In the genomic region with DNA sequence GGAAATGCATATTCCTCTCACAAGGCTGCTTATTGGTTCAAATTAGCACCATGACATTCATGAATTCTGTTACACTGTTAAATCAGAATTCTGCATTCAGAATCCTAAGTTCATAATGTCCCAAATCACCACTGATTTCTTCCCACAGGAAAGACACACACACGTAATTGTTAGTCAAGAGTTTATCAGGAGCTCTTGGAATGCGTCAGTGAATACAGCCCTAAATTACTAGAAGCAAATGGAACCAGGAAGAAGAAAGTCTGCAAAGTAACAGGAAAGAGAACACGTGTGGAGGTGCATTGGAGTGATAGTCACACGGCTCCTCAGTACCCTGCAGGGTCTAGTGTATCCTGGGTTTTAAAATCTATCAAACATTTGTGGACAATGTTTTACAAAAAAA, we compare ENCODE assay signal across 20 cellular contexts.
"Had no signal": no experiment of that assay in that cellular context is flagged by ENCODE, and none has a peak within 500 bp of the region (broad histone marks: within the 10 kb centered on the region; RNA-seq: fewer than 3 reads in every experiment).

No MANE protein-coding gene starts in this region.

- H3K4me3 Mint-ChIP-seq: activated naive CD4-positive, alpha-beta T cell treated with anti-CD3 and anti-CD28 coated beads for 36 hours; activated naive CD8-positive, alpha-beta T cell treated with anti-CD3 and anti-CD28 coated beads, Interleukin-2, amount 10 ng/mL, durations not matched to agents 7 days and 5 days; naive thymus-derived CD4-positive, alpha-beta T cell; neural progenitor cell; WTC11 had no signal

- DNase-seq: activated CD8-positive, alpha-beta memory T cell treated with anti-CD3 and anti-CD28 coated beads, Interleukin-2, amount 50 U/mL, for 48 hours; activated naive CD4-positive, alpha-beta T cell treated with anti-CD3 and anti-CD28 coated beads for 36 hours; activated naive CD8-positive, alpha-beta T cell treated with anti-CD3 and anti-CD28 coated beads, Interleukin-2, amount 10 ng/mL, durations not matched to agents 7 days and 5 days; activated T-cell treated with anti-CD3 and anti-CD28 coated beads, Interleukin-2, amount 50 U/mL, for 48 hours; amygdala; effector memory CD4-positive, alpha-beta T cell; kidney glomerular epithelial cell; left lung; naive thymus-derived CD4-positive, alpha-beta T cell; spleen; stimulated activated CD4-positive, alpha-beta T cell treated with anti-CD3 and anti-CD28 coated beads, Interleukin-4, amount 100 ng/mL, for 1 hour; stimulated activated naive CD4-positive, alpha-beta T cell; T-helper 1 cell; testis; trophoblast cell had no signal

- H3K4me1 ChIP-seq: esophagus muscularis mucosa, left lung, neural progenitor cell, spleen, testis had no signal

- H2AFZ ChIP-seq: neural progenitor cell had no signal

- H3K27me3 ChIP-seq: neural progenitor cell, testis had no signal

- H3K36me3 Mint-ChIP-seq: neural progenitor cell had no signal

- H3K4me3 ChIP-seq: esophagus muscularis mucosa, left lung, lung, neural progenitor cell, spleen, testis had no signal

- H3K27ac Mint-ChIP-seq: activated naive CD4-positive, alpha-beta T cell treated with anti-CD3 and anti-CD28 coated beads for 36 hours; activated naive CD8-positive, alpha-beta T cell treated with anti-CD3 and anti-CD28 coated beads, Interleukin-2, amount 10 ng/mL, durations not matched to agents 7 days and 5 days; naive thymus-derived CD4-positive, alpha-beta T cell; neural progenitor cell; progenitor cell of endocrine pancreas; WTC11 had no signal

- H3K27me3 Mint-ChIP-seq: progenitor cell of endocrine pancreas had no signal

- ATAC-seq: left lung; naive thymus-derived CD4-positive, alpha-beta T cell; WTC11 had no signal

- H3K27ac ChIP-seq: esophagus muscularis mucosa, left lung, neural progenitor cell, spleen, testis had no signal

- H3K9me3 ChIP-seq: testis had no signal

- H3K9ac ChIP-seq: neural progenitor cell had no signal

- H3K4me1 Mint-ChIP-seq: activated naive CD8-positive, alpha-beta T cell treated with anti-CD3 and anti-CD28 coated beads, Interleukin-2, amount 10 ng/mL, durations not matched to agents 7 days and 5 days; neural progenitor cell; WTC11 had no signal

- H3K36me3 ChIP-seq: esophagus muscularis mucosa, left lung, neural progenitor cell, spleen had no signal

- H3K4me2 ChIP-seq: neural progenitor cell had no signal
